2 cellular contexts compared by ENCODE assay signal in genomic region chr3:59654120-59654952, GRCh38.
TF ChIP-seq lines count a peak whose summit lies in the region.

No MANE protein-coding gene starts in this region.

TF ChIP-seq in IMR-90, 13 proteins besides CTCF, POLR2A, EP300 and RAD21:
- TF ChIP-seq SMC3 (IDR thresholded peaks at IDR 0.05; ENCODE audit: low read depth, low read length) (no peak), NFE2L2 (IDR thresholded peaks at IDR 0.05; ENCODE audit: low read depth, low read length) (no peak), MXI1 (IDR thresholded peaks at IDR 0.05; ENCODE audit: borderline replicate concordance, low read depth, low read length) (no peak), MAZ (IDR thresholded peaks at IDR 0.05; ENCODE audit: borderline replicate concordance, low read depth, low read length) (no peak), CEBPB (IDR thresholded peaks at IDR 0.05; ENCODE audit: low read depth, low read length) (no peak), FOS (IDR thresholded peaks at IDR 0.05; ENCODE audit: low read depth, low read length) (no peak), ELK1 (IDR thresholded peaks at IDR 0.05; ENCODE audit: borderline replicate concordance, low read depth, low read length) (no peak), RFX5 (IDR thresholded peaks at IDR 0.05; ENCODE audit: low read depth, low read length) (no peak), RCOR1 (IDR thresholded peaks at IDR 0.05; ENCODE audit: insufficient replicate concordance, low read length) (no peak), USF2 (IDR thresholded peaks at IDR 0.05; ENCODE audit: low read depth, low read length) (no peak), MAFK (IDR thresholded peaks at IDR 0.05; ENCODE audit: low read depth, low read length) (no peak), CHD1 (IDR thresholded peaks at IDR 0.05; ENCODE audit: low read depth, low read length) (no peak), BHLHE40 (IDR thresholded peaks at IDR 0.05; ENCODE audit: low read depth, low read length) (no peak)

TF ChIP-seq in H1, 55 proteins besides CTCF, POLR2A, EP300 and RAD21:
- no peak for TF ChIP-seq POLR2AphosphoS5 (IDR thresholded peaks at IDR 0.05; ENCODE audit: low read depth, low read length)
- TF ChIP-seq BCL11A (IDR thresholded peaks at IDR 0.05; ENCODE audit: low read depth in 2 of 2, low read length in 2 of 2): no peak
- TF ChIP-seq RXRA (IDR thresholded peaks at IDR 0.05; ENCODE audit: insufficient read depth, low read depth, low read length): no peak
- TF ChIP-seq RNF2 (IDR thresholded peaks at IDR 0.05; ENCODE audit: borderline replicate concordance, low read depth, low read length, missing control alignments, poor library complexity, severe bottlenecking): no peak
- no peak for TF ChIP-seq TAF1 (IDR thresholded peaks at IDR 0.05; ENCODE audit: low read depth, low read length)
- no peak for TF ChIP-seq JUND (IDR thresholded peaks at IDR 0.05; ENCODE audit: low read length)
- no peak for TF ChIP-seq KDM4A (IDR thresholded peaks at IDR 0.05; ENCODE audit: low read depth, low read length, severe bottlenecking)
- no peak for TF ChIP-seq SP1 (IDR thresholded peaks at IDR 0.05; ENCODE audit: low read depth, low read length)
